ENCODE assay signal across 2 cellular contexts in genomic region chr9:129776938-129777768, GRCh38.
TF ChIP-seq lines count a peak whose summit lies in the region.

No MANE protein-coding gene starts in this region.

TF ChIP-seq in HEK293, 187 proteins besides CTCF, POLR2A, EP300 and RAD21 (continued from another document and continues in another):
- TF ChIP-seq PRDM10 (tag by site-specific recombination; IDR thresholded peaks at IDR 0.05) (peak; percentile 37; the same call in 1 of the 2 replicates), ZNF704 (tag by site-specific recombination; IDR thresholded peaks at IDR 0.05) (no peak), ZNF629 (tag by site-specific recombination; IDR thresholded peaks at IDR 0.05) (peak; percentile 98), ZNF596 (tag by site-specific recombination; IDR thresholded peaks at IDR 0.05) (0 out of 2 replicates have a peak, but pooled peaks have one; percentile 47), ZNF600 (tag by site-specific recombination; IDR thresholded peaks at IDR 0.05) (peak; percentile 79; the same call in 1 of the 2 replicates), SP2 (tag by site-specific recombination; IDR thresholded peaks at IDR 0.05) (peak; percentile 33; the same call in 1 of the 2 replicates), ZBTB1 (tag by site-specific recombination; IDR thresholded peaks at IDR 0.05) (no peak), KLF17 (tag by site-specific recombination; IDR thresholded peaks at IDR 0.05) (peak; percentile 96; the same call in 1 of the 2 replicates), KLF8 (tag by site-specific recombination; IDR thresholded peaks at IDR 0.05) (peak; percentile 81; the same call in 1 of the 2 replicates), HIC1 (tag by site-specific recombination; IDR thresholded peaks at IDR 0.05) (peak; percentile 74; the same call in 1 of the 2 replicates), ZNF341 (tag by site-specific recombination; IDR thresholded peaks at IDR 0.05; ENCODE audit: low read depth) (peak; percentile 78), ZNF175 (tag by site-specific recombination; IDR thresholded peaks at IDR 0.05) (no peak), ZNF830 (tag by site-specific recombination; IDR thresholded peaks at IDR 0.05; ENCODE audit: low read depth) (no peak), ZNF10 (tag by site-specific recombination; IDR thresholded peaks at IDR 0.05) (peak; percentile 89), ZNF140 (tag by site-specific recombination; IDR thresholded peaks at IDR 0.05) (no peak)

TF ChIP-seq in K562, 482 proteins besides CTCF, POLR2A, EP300 and RAD21 (continued from another document and continues in another):
- no peak for TF ChIP-seq KAT2B (IDR thresholded peaks at IDR 0.05; ENCODE audit: low read depth, low read length)
- no peak for TF ChIP-seq SRSF7 (optimal IDR thresholded peaks at IDR 0.05; ENCODE audit: low read depth, low read length)
- TF ChIP-seq ZBTB1 (CRISPR knock-in tag; IDR thresholded peaks at IDR 0.05; ENCODE audit: borderline replicate concordance, low read depth) = peak; percentile 81; the same call in 1 of the 2 replicates
- TF ChIP-seq CREBBP (IDR thresholded peaks at IDR 0.05; ENCODE audit: low read depth, low read length) = no peak
- TF ChIP-seq THRAP3 (IDR thresholded peaks at IDR 0.05; ENCODE audit: borderline replicate concordance) = no peak
- 0 out of 2 replicates have a peak, but pooled peaks have one; percentile 44 for TF ChIP-seq ELF4 (CRISPR knock-in tag; IDR thresholded peaks at IDR 0.05)
- peak; percentile 86 for TF ChIP-seq NCOA1 (IDR thresholded peaks at IDR 0.05; ENCODE audit: low read depth)
- 0 out of 2 replicates have a peak, but pooled peaks have one; percentile 57 for TF ChIP-seq ZNF695 (CRISPR knock-in tag; IDR thresholded peaks at IDR 0.05)
- TF ChIP-seq ESRRB (CRISPR knock-in tag; IDR thresholded peaks at IDR 0.05; ENCODE audit: borderline replicate concordance) = no peak
- peak; percentile 96 to 98 for TF ChIP-seq MAZ (CRISPR knock-in tag; conservative IDR thresholded peaks at IDR 0.05 in 1 of 2, IDR thresholded peaks at IDR 0.05 in 1 of 2)
- TF ChIP-seq CBFA2T3 (IDR thresholded peaks at IDR 0.05) = peak; percentile 50; the same call in 1 of the 2 replicates
- TF ChIP-seq SP2 (IDR thresholded peaks at IDR 0.05; ENCODE audit: extremely low read depth, low read depth, low read length, poor library complexity, severe bottlenecking) = no peak
- TF ChIP-seq ZNF507 (tag; conservative IDR thresholded peaks at IDR 0.05) = no peak
- TF ChIP-seq SIN3A (IDR thresholded peaks at IDR 0.05; ENCODE audit: borderline replicate concordance in 2 of 2, control insufficient read depth in 1 of 2, low read depth in 2 of 2, low read length in 2 of 2) = no peak
- peak; percentile 98 for TF ChIP-seq ESRRA (IDR thresholded peaks at IDR 0.05; ENCODE audit: borderline replicate concordance, low read depth)
- TF ChIP-seq BMI1 (IDR thresholded peaks at IDR 0.05; ENCODE audit: low read length) = no peak
- no peak; the same call in 1 of the 2 replicates for TF ChIP-seq RUNX1 (IDR thresholded peaks at IDR 0.05; ENCODE audit: low read depth)
- no peak for TF ChIP-seq COPS2 (conservative IDR thresholded peaks at IDR 0.05)
- TF ChIP-seq ZBTB43 (CRISPR knock-in tag; IDR thresholded peaks at IDR 0.05) = peak; percentile 91
- peak; percentile 90 for TF ChIP-seq FOXM1 (IDR thresholded peaks at IDR 0.05; ENCODE audit: low read depth)
- TF ChIP-seq FOXM1 (CRISPR knock-in tag; IDR thresholded peaks at IDR 0.05; ENCODE audit: low read depth) = no peak
- no peak for TF ChIP-seq RBM22 (IDR thresholded peaks at IDR 0.05; ENCODE audit: low read depth, low read length, poor library complexity, severe bottlenecking)
- TF ChIP-seq DNMT1 (IDR thresholded peaks at IDR 0.05) = no peak
- peak; percentile 51 for TF ChIP-seq POLR2G (IDR thresholded peaks at IDR 0.05; ENCODE audit: low read depth, low read length)
- TF ChIP-seq PHF8 (IDR thresholded peaks at IDR 0.05; ENCODE audit: borderline replicate concordance, low read length) = peak; percentile 71; the same call in 1 of the 2 replicates
- TF ChIP-seq U2AF1 (optimal IDR thresholded peaks at IDR 0.05; ENCODE audit: low read depth, low read length) = no peak
- 0 out of 2 replicates have a peak, but pooled peaks have one; percentile 36 for TF ChIP-seq KLF6 (CRISPR knock-in tag; IDR thresholded peaks at IDR 0.05; ENCODE audit: borderline replicate concordance)
- no peak for TF ChIP-seq NELFE (IDR thresholded peaks at IDR 0.05; ENCODE audit: insufficient read depth, insufficient read length)
- no peak; the same call in 1 of the 2 replicates for TF ChIP-seq ZFP91 (CRISPR knock-in tag; IDR thresholded peaks at IDR 0.05)
- TF ChIP-seq ZBTB17 (CRISPR knock-in tag; IDR thresholded peaks at IDR 0.05) = no peak; the same call in none of the 2 replicates
- no peak for TF ChIP-seq MCM5 (IDR thresholded peaks at IDR 0.05; ENCODE audit: low read depth)
- TF ChIP-seq NR1H2 (CRISPR knock-in tag; IDR thresholded peaks at IDR 0.05) = no peak
- no peak for TF ChIP-seq PRMT5 (CRISPR knock-in tag; IDR thresholded peaks at IDR 0.05)
- peak; percentile 93; the same call in 1 of the 2 replicates for TF ChIP-seq CTBP1 (IDR thresholded peaks at IDR 0.05; ENCODE audit: borderline replicate concordance)
- peak; percentile 59; the same call in 1 of the 2 replicates for TF ChIP-seq ZNF395 (CRISPR knock-in tag; IDR thresholded peaks at IDR 0.05)
- peak; percentile 96 for TF ChIP-seq MTA1 (IDR thresholded peaks at IDR 0.05; ENCODE audit: borderline replicate concordance)
- no peak for TF ChIP-seq CEBPZ (IDR thresholded peaks at IDR 0.05; ENCODE audit: borderline replicate concordance, low read depth, low read length)
- TF ChIP-seq ZNF79 (CRISPR knock-in tag; IDR thresholded peaks at IDR 0.05; ENCODE audit: low read depth) = no peak
- TF ChIP-seq CBX1 (IDR thresholded peaks at IDR 0.05; ENCODE audit: low read depth) = peak; percentile 55; the same call in 1 of the 2 replicates
- 0 out of 2 replicates have a peak, but pooled peaks have one; percentile 48 for TF ChIP-seq ZNF76 (CRISPR knock-in tag; IDR thresholded peaks at IDR 0.05; ENCODE audit: borderline replicate concordance)
- peak; percentile 90 for TF ChIP-seq SOX6 (IDR thresholded peaks at IDR 0.05)
- peak in 1 of 2 experiments; percentile 22; a peak in 1 of 4 replicates for TF ChIP-seq FOXA3 (CRISPR knock-in tag; conservative IDR thresholded peaks at IDR 0.05 in 1 of 2, IDR thresholded peaks at IDR 0.05 in 1 of 2)
- TF ChIP-seq TCF7 (IDR thresholded peaks at IDR 0.05; ENCODE audit: borderline replicate concordance) = 0 out of 2 replicates have a peak, but pooled peaks have one; percentile 58
- TF ChIP-seq ZNF253 (CRISPR knock-in tag; conservative IDR thresholded peaks at IDR 0.05) = no peak
- TF ChIP-seq GTF2E2 (tag; IDR thresholded peaks at IDR 0.05) = 0 out of 2 replicates have a peak, but pooled peaks have one; percentile 4
- TF ChIP-seq ZNF274 (IDR thresholded peaks at IDR 0.05; ENCODE audit: borderline replicate concordance, low read depth, low read length) = no peak
- 0 out of 2 replicates have a peak, but pooled peaks have one; percentile 23 for TF ChIP-seq ZKSCAN1 (IDR thresholded peaks at IDR 0.05; ENCODE audit: low read depth, low read length)
- peak in 1 of 2 experiments; percentile 83; a peak in 2 of 4 replicates for TF ChIP-seq TBL1XR1 (IDR thresholded peaks at IDR 0.05; ENCODE audit: low read length in 2 of 2)
- TF ChIP-seq NR3C1 (CRISPR knock-in tag; IDR thresholded peaks at IDR 0.05) = no peak
- peak; percentile 80 for TF ChIP-seq GABPB1 (CRISPR knock-in tag; IDR thresholded peaks at IDR 0.05)
- 0 out of 2 replicates have a peak, but pooled peaks have one; percentile 17 for TF ChIP-seq KAT7 (CRISPR knock-in tag; IDR thresholded peaks at IDR 0.05; ENCODE audit: borderline replicate concordance)
- TF ChIP-seq KDM1A (IDR thresholded peaks at IDR 0.05) = no peak
- peak in 1 of 2 experiments; percentile 98; a peak in 2 of 4 replicates for TF ChIP-seq MLLT1 (IDR thresholded peaks at IDR 0.05)
- TF ChIP-seq KDM4B (IDR thresholded peaks at IDR 0.05; ENCODE audit: borderline replicate concordance in 2 of 2, low read depth in 1 of 2) = peak in 1 of 2 experiments; percentile 82; a peak in 1 of 4 replicates
- peak; percentile 75; the same call in 1 of the 2 replicates for TF ChIP-seq HIVEP1 (CRISPR knock-in tag; IDR thresholded peaks at IDR 0.05)
- TF ChIP-seq ZBTB9 (CRISPR knock-in tag; IDR thresholded peaks at IDR 0.05) = peak; percentile 86
- peak; percentile 95 for TF ChIP-seq SMARCE1 (IDR thresholded peaks at IDR 0.05)
- TF ChIP-seq PHF20 (IDR thresholded peaks at IDR 0.05; ENCODE audit: partially characterized antibody) = peak; percentile 72
- TF ChIP-seq HDAC8 (tag; IDR thresholded peaks at IDR 0.05) = no peak
- TF ChIP-seq TEAD1 (CRISPR knock-in tag; IDR thresholded peaks at IDR 0.05) = peak; percentile 44 to 76; a peak in 3 of 4 replicates
- TF ChIP-seq TEAD4 (IDR thresholded peaks at IDR 0.05; ENCODE audit: low read length) = peak; percentile 41; the same call in 1 of the 2 replicates
- TF ChIP-seq TEAD4 (CRISPR knock-in tag; IDR thresholded peaks at IDR 0.05; ENCODE audit: borderline replicate concordance) = no peak
